36 cellular contexts compared by ENCODE assay signal in the genomic region with DNA sequence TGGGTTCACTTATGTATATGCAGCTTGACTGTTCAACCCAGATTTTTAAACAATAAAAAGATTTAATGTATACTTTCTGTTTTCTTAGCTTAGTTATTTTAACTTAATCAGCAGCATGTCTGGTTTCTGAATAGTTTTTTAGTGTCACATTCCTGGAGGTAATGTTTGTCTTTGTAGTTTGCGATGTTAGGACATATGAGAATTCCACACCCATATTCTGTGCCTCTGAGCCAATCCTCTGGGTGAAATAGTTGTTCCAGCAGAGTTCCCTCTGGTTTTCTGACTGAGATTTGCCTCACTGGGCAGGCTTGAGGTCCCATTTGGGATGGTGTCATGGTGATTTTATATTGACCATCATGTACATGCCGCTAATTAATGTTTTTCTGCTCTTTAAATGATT.
"Had no signal": no experiment of that assay in that cellular context is flagged by ENCODE, and none has a peak within 500 bp of the region (broad histone marks: within the 10 kb centered on the region; RNA-seq: fewer than 3 reads in every experiment).

No MANE protein-coding gene starts in this region.

- H3K4me3 ChIP-seq: MG63 had no signal

- H3K27me3 ChIP-seq: MG63 had no signal

- H3K36me3 ChIP-seq: MG63 had no signal

- H3K27ac ChIP-seq: KMS-11 had no signal

- H3K9ac ChIP-seq: KMS-11 had no signal

- DNase-seq: Karpas-422, Kasumi-1, KBM-7, KG1, MG63, MM.1S, MV-4-11, NCI-H1048, NCI-H1092, NCI-H1092 treated with DMSO at 0.1 percent for 48 hours, NCI-H1105, NCI-H1105 treated with DMSO at 0.1 percent for 48 hours, NCI-H1417, NCI-H1417 treated with DMSO at 0.1 percent for 48 hours, NCI-H1436, NCI-H1436 treated with DMSO at 0.1 percent for 48 hours, NCI-H146, NCI-H1694, NCI-H1694 treated with DMSO at 0.1 percent for 48 hours, NCI-H187, NCI-H187 treated with DMSO at 0.1 percent for 48 hours, NCI-H1930, NCI-H2029, NCI-H2029 treated with DMSO at 0.1 percent for 48 hours, NCI-H2081, NCI-H2081 treated with DMSO at 0.1 percent for 48 hours, NCI-H2107, NCI-H2171, NCI-H2171 treated with DMSO at 0.1 percent for 48 hours, NCI-H2227 treated with DMSO at 0.1 percent for 48 hours, NCI-H226, NCI-H345, NCI-H446, NCI-H446 treated with DMSO at 0.1 percent for 48 hours, NCI-H510A had no signal

- H3K9me3 ChIP-seq: MG63 had no signal

- H3K4me2 ChIP-seq: KMS-11 had no signal
